ENCODE assay signal across 8 cellular contexts in the genomic region with DNA sequence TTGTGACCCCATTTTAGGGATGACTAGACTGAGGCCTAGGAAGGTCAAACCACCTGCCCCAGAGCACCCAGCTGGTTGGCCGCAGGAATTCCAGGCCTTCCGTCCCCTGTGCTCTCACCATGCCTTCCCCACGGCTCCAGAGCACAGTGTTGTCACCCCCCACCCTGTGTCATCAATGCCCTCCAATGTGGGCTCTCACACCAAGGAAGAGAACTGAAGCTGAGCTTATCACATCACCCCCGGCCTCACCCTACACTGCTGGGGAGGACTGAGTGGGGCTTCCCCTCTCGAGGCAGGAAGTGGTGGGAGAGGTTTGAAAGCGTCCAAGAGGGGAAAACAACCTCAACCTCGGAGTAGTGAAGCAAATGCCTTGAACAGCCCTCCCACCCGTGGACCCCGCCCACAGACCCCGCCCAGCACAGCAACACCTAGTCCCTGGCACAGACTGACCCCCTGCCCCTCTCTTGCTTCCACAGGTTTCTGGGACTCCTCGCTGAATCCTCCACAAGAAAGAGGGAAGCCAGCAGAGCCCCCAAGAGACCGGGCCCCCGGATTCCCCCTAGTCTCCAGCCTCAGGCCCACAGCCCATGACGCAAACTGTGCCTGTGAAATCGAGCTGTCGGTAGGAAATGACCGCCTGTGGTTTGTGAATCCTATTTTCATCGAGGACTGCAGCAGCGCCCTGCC.
DNase-seq lines count a peak whose midpoint lies in the region; ATAC-seq and TF ChIP-seq lines count a peak whose summit lies in the region.

No MANE protein-coding gene starts in this region.

- H4K8ac ChIP-seq in H9 (replicated peaks; ENCODE audit: insufficient read length, low read depth, low read length): no peak overlapping the region

- no peak overlapping the region for H3K27ac Mint-ChIP-seq in H9

- H3K27ac ChIP-seq in BLaER1: no peak overlapping the region
- no peak overlapping the region for H3K27ac ChIP-seq in H9 (ENCODE audit: insufficient read length, low read depth, low read length)

- H3K4me1 Mint-ChIP-seq in H9: peaks cover 0 to 2% of the 10 kb centered on the region in 2 experiments; a peak in 1 of 4 replicates

- no peak overlapping the region for H3T11ph ChIP-seq in H9 (ENCODE audit: low read length)

- no peaks in the 10 kb centered on the region for H3K79me2 ChIP-seq in H9 (ENCODE audit: insufficient read depth, low read length)

- H3K23ac ChIP-seq in H9 (ENCODE audit: insufficient read length, low read depth, low read length): no peak overlapping the region

- H4K20me1 ChIP-seq in BLaER1 (peaks cover 54% of the 10 kb centered on the region), H9 (ENCODE audit: control insufficient read depth, insufficient read depth, insufficient read length) (no peaks in the 10 kb centered on the region)

- no peaks in the 10 kb centered on the region for H3K9me3 Mint-ChIP-seq in H9

- H3K4me2 ChIP-seq in BLaER1 (peak overlapping the region; percentile 86), H9 (ENCODE audit: insufficient read depth, insufficient read length, low read length) (no peak overlapping the region)

- H3K36me3 Mint-ChIP-seq in H9 (ENCODE audit: insufficient read depth in 1 of 3, low read depth in 3 of 3): no peaks in the 10 kb centered on the region; a peak in 1 of 7 replicates

- no peak overlapping the region for H2BK120ac ChIP-seq in H9 (ENCODE audit: low read depth, low read length, poor library complexity, severe bottlenecking)

- H3K27me3 ChIP-seq in BLaER1: peaks cover 23% of the 10 kb centered on the region
- no peaks in the 10 kb centered on the region for H3K27me3 ChIP-seq in H9 (ENCODE audit: insufficient read depth, low read length)

- H2BK12ac ChIP-seq in H9 (ENCODE audit: insufficient read length, low read depth, low read length): no peak overlapping the region

- no peak overlapping the region for H2BK5ac ChIP-seq in H9 (ENCODE audit: insufficient read length, low read length)

- H3K9ac ChIP-seq in BLaER1 (no peak overlapping the region), H9 (ENCODE audit: extremely low read depth, insufficient read length, low read length) (no peak overlapping the region)

- no peak overlapping the region for H4K91ac ChIP-seq in H9 (ENCODE audit: insufficient read length, low read depth, low read length)

- H3K4me3 ChIP-seq in BLaER1: 0 out of 2 replicates have a peak overlapping the region, but pooled peaks have one; percentile 14
- H3K4me3 ChIP-seq in Jurkat, Clone E6-1 (ENCODE audit: low read length): no peak overlapping the region

- no peak overlapping the region for H2BK15ac ChIP-seq in H9 (ENCODE audit: low read depth, low read length)

- no peak overlapping the region for H4K5ac ChIP-seq in H9 (ENCODE audit: insufficient read length, low read depth, low read length)

- H3K79me1 ChIP-seq in H9 (ENCODE audit: insufficient read depth, low read depth, low read length, poor library complexity, severe bottlenecking): no peaks in the 10 kb centered on the region

- H3K18ac ChIP-seq in H9 (ENCODE audit: insufficient read length, low read depth, low read length): no peak overlapping the region

- no peak for TF ChIP-seq CTCF in H9 (conservative IDR thresholded peaks at IDR 0.05)

- H2BK20ac ChIP-seq in H9 (ENCODE audit: low read depth, low read length, poor library complexity, severe bottlenecking): no peak overlapping the region

- no peak overlapping the region for H3K56ac ChIP-seq in H9 (ENCODE audit: insufficient read length, low read depth, low read length)

- no peak overlapping the region for H2AFZ ChIP-seq in H9 (ENCODE audit: low read length)

- peaks cover 59% of the 10 kb centered on the region for H3K4me1 ChIP-seq in BLaER1
- H3K4me1 ChIP-seq in H9 (ENCODE audit: insufficient read depth, low read length): no peaks in the 10 kb centered on the region

- peak; percentile 75 for ATAC-seq in GM21367 (IDR thresholded peaks at IDR 0.05; ENCODE audit: unreplicated experiment)

- WGBS in H9 (ENCODE audit: extremely low coverage, insufficient read length, low lambda C conversion rate): no CpG with 5 or more reads among the region's 19 CpGs

- no peaks in the 10 kb centered on the region for H3K9me3 ChIP-seq in BLaER1
- no peaks in the 10 kb centered on the region for H3K9me3 ChIP-seq in H9 (ENCODE audit: control insufficient read depth, low read depth, low read length)

- H3K4ac ChIP-seq in H9 (ENCODE audit: low read depth, low read length): no peak overlapping the region

- no peak overlapping the region for H3K4me3 Mint-ChIP-seq in H9

- H3K14ac ChIP-seq in H9 (ENCODE audit: insufficient read depth, low read length): no peak overlapping the region

- H3K36me3 ChIP-seq in BLaER1: 0 out of 2 replicates have a peak, but pooled peaks cover 9% of the 10 kb centered on the region

- no peak overlapping the region for H2AK5ac ChIP-seq in H9 (ENCODE audit: insufficient read length, low read length)

- H3K27me3 Mint-ChIP-seq in H9 (ENCODE audit: low read depth): 0 out of 2 replicates have a peak, but pooled peaks cover 2% of the 10 kb centered on the region

- DNase-seq in Jurkat, Clone E6-1 (ENCODE audit: low read depth, low spot score): peak; percentile 80
- peak; percentile 85 for DNase-seq in activated CD8-positive, alpha-beta memory T cell treated with anti-CD3 and anti-CD28 coated beads, Interleukin-2, amount 50 U/mL, for 48 hours
- DNase-seq in islet precursor cell: peak; percentile 45
- peak; percentile 73 for DNase-seq in stimulated activated CD8-positive, alpha-beta memory T cell treated with anti-CD3 and anti-CD28 coated beads, Interleukin-4, amount 100 ng/mL, for 24 hours (ENCODE audit: low read depth)
- no peak for DNase-seq in H9
- no peak for DNase-seq in NCI-H446 (lab: John Stamatoyannopoulos, UW)

- H3K23me2 ChIP-seq in H9 (ENCODE audit: insufficient read length, low read depth, low read length, poor library complexity, severe bottlenecking): no peaks in the 10 kb centered on the region

Comparison
In these comparisons a context has a peak if more than half of its experiments do, and no peak if none do; other contexts are left out.
1. DNase-seq: peak in Jurkat, Clone E6-1 (single experiment), activated CD8-positive, alpha-beta memory T cell treated with anti-CD3 and anti-CD28 coated beads, Interleukin-2, amount 50 U/mL, for 48 hours (single experiment), islet precursor cell (single experiment) and stimulated activated CD8-positive, alpha-beta memory T cell treated with anti-CD3 and anti-CD28 coated beads, Interleukin-4, amount 100 ng/mL, for 24 hours (single experiment); none in H9 (single experiment) and NCI-H446 (0 of 2).